ENCODE assay signal across 24 cellular contexts in the genomic region with DNA sequence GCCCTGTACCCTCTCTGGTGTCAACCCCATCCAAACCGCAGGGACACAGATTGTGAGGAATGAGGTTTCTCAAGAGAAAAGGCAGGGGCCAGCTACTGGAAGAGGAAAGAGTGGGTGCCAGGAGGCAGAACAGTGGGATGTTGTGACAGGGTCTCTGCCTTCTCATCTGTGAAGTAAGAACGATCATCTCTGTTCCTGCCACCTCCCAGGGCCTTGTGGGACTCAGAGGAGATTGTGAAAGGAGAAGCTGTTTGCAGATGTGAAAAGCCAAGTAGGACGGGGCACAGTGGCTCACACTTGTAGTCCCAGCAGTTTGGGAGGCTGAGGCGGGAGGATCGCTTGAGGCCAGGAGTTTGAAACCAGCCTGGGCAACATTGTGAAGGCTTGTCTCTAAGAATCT.
"Had no signal": no experiment of that assay in that cellular context is flagged by ENCODE, and none has a peak within 500 bp of the region (broad histone marks: within the 10 kb centered on the region; RNA-seq: fewer than 3 reads in every experiment).

No MANE protein-coding gene starts in this region.

- DNase-seq: activated CD4-positive, alpha-beta T cell treated with anti-CD3 and anti-CD28 coated beads, Interleukin-2, amount 10 ng/mL, durations not matched to agents 24 days and 14 days; activated CD8-positive, alpha-beta T cell treated with anti-CD3 and anti-CD28 coated beads, Interleukin-2, amount 10 ng/mL, durations not matched to agents 7 days and 5 days; activated gamma-delta T cell treated with Interleukin-2 at 50 U/mL for 16 hours; activated naive CD8-positive, alpha-beta T cell treated with anti-CD3 and anti-CD28 coated beads, Interleukin-2, amount 10 ng/mL, durations not matched to agents 7 days and 5 days; cortex of kidney; foreskin fibroblast; immature natural killer cell; kidney glomerular epithelial cell; left ventricle myocardium inferior; midbrain; natural killer cell; pancreas; stimulated activated CD4-positive, alpha-beta T cell treated with anti-CD3 and anti-CD28 coated beads, Interleukin-12 subunit alpha, Interleukin-12 subunit beta, amount 100 ng/mL, for 4 hours; stimulated activated CD4-positive, alpha-beta T cell treated with anti-CD3 and anti-CD28 coated beads, Interleukin-4, amount 100 ng/mL, for 4 hours; stomach had no signal

- H3K27ac Mint-ChIP-seq: activated CD8-positive, alpha-beta T cell treated with anti-CD3 and anti-CD28 coated beads, Interleukin-2, amount 10 ng/mL, durations not matched to agents 7 days and 5 days; activated naive CD8-positive, alpha-beta T cell treated with anti-CD3 and anti-CD28 coated beads, Interleukin-2, amount 10 ng/mL, durations not matched to agents 7 days and 5 days; activated T-helper 1 cell treated with anti-CD3 and anti-CD28 coated beads, Interleukin-12 subunit alpha, Interleukin-12 subunit beta, Interleukin-2, Interleukin-4 antibody, amounts not matched to agents 30 ng/mL and 10 ng/mL and 1 ng/mL, durations not matched to agents 14 hours and 24 hours and 36 hours; immature natural killer cell; natural killer cell had no signal

- H3K27ac ChIP-seq: hepatocyte, left ventricle myocardium inferior, neutrophil, pancreas, stomach, suprapubic skin, tibial nerve, VCaP had no signal

- H3K27me3 Mint-ChIP-seq: activated CD4-positive, alpha-beta T cell treated with anti-CD3 and anti-CD28 coated beads, Interleukin-2, amount 10 ng/mL, durations not matched to agents 24 days and 14 days; activated naive CD8-positive, alpha-beta T cell treated with anti-CD3 and anti-CD28 coated beads, Interleukin-2, amount 10 ng/mL, durations not matched to agents 7 days and 5 days had no signal

- H3K4me1 Mint-ChIP-seq: activated CD4-positive, alpha-beta T cell treated with anti-CD3 and anti-CD28 coated beads, Interleukin-2, amount 10 ng/mL, durations not matched to agents 24 days and 14 days had no signal

- H3K4me1 ChIP-seq: pancreas had no signal

- H3K9me3 Mint-ChIP-seq: activated CD4-positive, alpha-beta T cell treated with anti-CD3 and anti-CD28 coated beads, Interleukin-2, amount 10 ng/mL, durations not matched to agents 24 days and 14 days; activated naive CD8-positive, alpha-beta T cell treated with anti-CD3 and anti-CD28 coated beads, Interleukin-2, amount 10 ng/mL, durations not matched to agents 7 days and 5 days; activated T-helper 1 cell treated with anti-CD3 and anti-CD28 coated beads, Interleukin-12 subunit alpha, Interleukin-12 subunit beta, Interleukin-2, Interleukin-4 antibody, amounts not matched to agents 30 ng/mL and 10 ng/mL and 1 ng/mL, durations not matched to agents 14 hours and 24 hours and 36 hours; immature natural killer cell; natural killer cell had no signal

- H3K4me3 Mint-ChIP-seq: activated CD4-positive, alpha-beta T cell treated with anti-CD3 and anti-CD28 coated beads, Interleukin-2, amount 10 ng/mL, durations not matched to agents 24 days and 14 days; activated CD8-positive, alpha-beta T cell treated with anti-CD3 and anti-CD28 coated beads, Interleukin-2, amount 10 ng/mL, durations not matched to agents 7 days and 5 days; activated naive CD8-positive, alpha-beta T cell treated with anti-CD3 and anti-CD28 coated beads, Interleukin-2, amount 10 ng/mL, durations not matched to agents 7 days and 5 days; activated T-helper 1 cell treated with anti-CD3 and anti-CD28 coated beads, Interleukin-12 subunit alpha, Interleukin-12 subunit beta, Interleukin-2, Interleukin-4 antibody, amounts not matched to agents 30 ng/mL and 10 ng/mL and 1 ng/mL, durations not matched to agents 14 hours and 24 hours and 36 hours; immature natural killer cell; natural killer cell had no signal

- H2AFZ ChIP-seq: hepatocyte had no signal

- ATAC-seq: activated CD4-positive, CD25-positive, alpha-beta regulatory T cell treated with anti-CD3 and anti-CD28 coated beads, Interleukin-2, amount 50 U/mL, for 24 hours; activated CD8-positive, alpha-beta T cell treated with anti-CD3 and anti-CD28 coated beads, Interleukin-2, amount 10 ng/mL, durations not matched to agents 7 days and 5 days; natural killer cell; pancreas; right cardiac atrium had no signal

- H3K4me3 ChIP-seq: hepatocyte, left ventricle myocardium inferior, pancreas, stomach, suprapubic skin, tibial nerve had no signal

- H3K27me3 ChIP-seq: hepatocyte, neutrophil, pancreas, stomach, suprapubic skin, tibial nerve had no signal

- H3K4me2 ChIP-seq: hepatocyte had no signal

- H3K9me3 ChIP-seq: left ventricle myocardium inferior, neutrophil, pancreas, stomach, suprapubic skin, tibial nerve had no signal

- FAIRE-seq: endometrium, pancreas had no signal
